Comparison of ENCODE assay signal across 8 cellular contexts in genomic region chr5:170434953-170435605, GRCh38. TPM values are rescaled to one million over a fixed set of nuclear protein-coding genes. Genes with fewer than 3 reads are reported as not detected.
DNase-seq lines count a peak whose midpoint lies in the region; ATAC-seq and TF ChIP-seq lines count a peak whose summit lies in the region.

No MANE protein-coding gene starts in this region.

- peaks cover 2% of the 10 kb centered on the region; the same call in 1 of the 2 replicates for H3K4me1 ChIP-seq in H9 (ENCODE audit: insufficient read depth, low read length)

- no peaks in the 10 kb centered on the region for H4K20me1 ChIP-seq in H9 (ENCODE audit: control insufficient read depth, insufficient read depth, insufficient read length)

- H3K27ac ChIP-seq in H9 (ENCODE audit: insufficient read length, low read depth, low read length) = no peak overlapping the region

- H3K27ac Mint-ChIP-seq in H9 (no peak overlapping the region), memory B cell (no peak overlapping the region)
- no peak overlapping the region for H3K27ac Mint-ChIP-seq in effector memory CD8-positive, alpha-beta T cell

- H3K4ac ChIP-seq in H9 (ENCODE audit: low read depth, low read length) = no peak overlapping the region

- H2BK20ac ChIP-seq in H9 (ENCODE audit: low read depth, low read length, poor library complexity, severe bottlenecking) = no peak overlapping the region

- H3K36me3 Mint-ChIP-seq in H9 (ENCODE audit: insufficient read depth in 1 of 3, low read depth in 3 of 3) (peaks cover 0 to 6% (median 0%) of the 10 kb centered on the region in 3 experiments; a peak in 2 of 7 replicates), memory B cell (no peaks in the 10 kb centered on the region)
- no peaks in the 10 kb centered on the region for H3K36me3 Mint-ChIP-seq in effector memory CD8-positive, alpha-beta T cell (ENCODE audit: insufficient read depth)

- H3K14ac ChIP-seq in H9 (ENCODE audit: insufficient read depth, low read length) = no peak overlapping the region

- no peak overlapping the region for H3T11ph ChIP-seq in H9 (ENCODE audit: low read length)

- no peak overlapping the region for H3K56ac ChIP-seq in H9 (ENCODE audit: insufficient read length, low read depth, low read length)

- H3K9me3 Mint-ChIP-seq in H9 (peaks cover 3 to 7% of the 10 kb centered on the region in 2 experiments; a peak in 3 of 5 replicates), memory B cell (no peaks in the 10 kb centered on the region)
- H3K9me3 Mint-ChIP-seq in effector memory CD8-positive, alpha-beta T cell = no peaks in the 10 kb centered on the region

- no peak overlapping the region for H4K91ac ChIP-seq in H9 (ENCODE audit: insufficient read length, low read depth, low read length)

- WGBS in H9 (ENCODE audit: extremely low coverage, insufficient read length, low lambda C conversion rate) = no CpG with 5 or more reads among the region's 16 CpGs

- H3K4me2 ChIP-seq in H9 (ENCODE audit: insufficient read depth, insufficient read length, low read length) = no peak overlapping the region

- no peak overlapping the region for H2BK5ac ChIP-seq in H9 (ENCODE audit: insufficient read length, low read length)

- H2BK15ac ChIP-seq in H9 (ENCODE audit: low read depth, low read length) = no peak overlapping the region

- H4K5ac ChIP-seq in H9 (ENCODE audit: insufficient read length, low read depth, low read length) = no peak overlapping the region

- H2AFZ ChIP-seq in H9 (ENCODE audit: low read length) = no peak overlapping the region

- H2AK5ac ChIP-seq in H9 (ENCODE audit: insufficient read length, low read length) = no peak overlapping the region

- H3K4me1 Mint-ChIP-seq in H9 (peaks cover 21 to 26% of the 10 kb centered on the region in 2 experiments), memory B cell (peaks cover 3% of the 10 kb centered on the region)
- H3K4me1 Mint-ChIP-seq in effector memory CD8-positive, alpha-beta T cell (ENCODE audit: low read depth in 2 of 2) = peaks cover 0 to 2% of the 10 kb centered on the region in 2 donors

- no peak overlapping the region for H2BK12ac ChIP-seq in H9 (ENCODE audit: insufficient read length, low read depth, low read length)

- no peak overlapping the region for H4K8ac ChIP-seq in H9 (replicated peaks; ENCODE audit: insufficient read length, low read depth, low read length)

- H3K79me1 ChIP-seq in H9 (ENCODE audit: insufficient read depth, low read depth, low read length, poor library complexity, severe bottlenecking) = no peaks in the 10 kb centered on the region

- H3K9ac ChIP-seq in H9 (ENCODE audit: extremely low read depth, insufficient read length, low read length) = no peak overlapping the region

- H3K9me3 ChIP-seq in H9 (ENCODE audit: control insufficient read depth, low read depth, low read length) = no peaks in the 10 kb centered on the region

- no peaks in the 10 kb centered on the region for H3K23me2 ChIP-seq in H9 (ENCODE audit: insufficient read length, low read depth, low read length, poor library complexity, severe bottlenecking)

- H3K79me2 ChIP-seq in H9 (ENCODE audit: insufficient read depth, low read length) = no peaks in the 10 kb centered on the region

- peaks cover 2% of the 10 kb centered on the region for H3K27me3 Mint-ChIP-seq in H9 (ENCODE audit: low read depth)
- peaks cover 14 to 48% of the 10 kb centered on the region in 2 donors for H3K27me3 Mint-ChIP-seq in effector memory CD8-positive, alpha-beta T cell
- peaks cover 12% of the 10 kb centered on the region for H3K27me3 Mint-ChIP-seq in memory B cell

- no peak overlapping the region for H3K18ac ChIP-seq in H9 (ENCODE audit: insufficient read length, low read depth, low read length)

- DNase-seq in H9 (peak; percentile 82), NCI-H2171 (lab: John Stamatoyannopoulos, UW) (peak; percentile 3), memory B cell (ENCODE audit: low spot score in 2 of 2) (peak; percentile 37 to 46), NCI-H1048 (lab: John Stamatoyannopoulos, UW) (no peak)
- DNase-seq in activated CD4-positive, alpha-beta T cell treated with anti-CD3 and anti-CD28 coated beads, Interleukin-2, amount 50 U/mL, for 4 hours = peak; percentile 24 to 41
- DNase-seq in effector memory CD8-positive, alpha-beta T cell = peak; percentile 32 to 50 (median 42)
- peak; percentile 16 to 34 for DNase-seq in stimulated activated CD8-positive, alpha-beta memory T cell treated with anti-CD3 and anti-CD28 coated beads, Interleukin-2, amount 100 ng/mL, for 1 hour (ENCODE audit: low read depth in 2 of 2)

- TF ChIP-seq CTCF in GM12801 (IDR thresholded peaks at IDR 0.05; ENCODE audit: extremely low read depth, insufficient read length) (peak; percentile 53), H9 (conservative IDR thresholded peaks at IDR 0.05) (peak; percentile 98)

- peak; percentile 73 for ATAC-seq in effector memory CD8-positive, alpha-beta T cell (replicated peaks)
- ATAC-seq in memory B cell (ENCODE audit: low read depth) = peak; percentile 53

- no peaks in the 10 kb centered on the region for H3K27me3 ChIP-seq in H9 (ENCODE audit: insufficient read depth, low read length)

- H2BK120ac ChIP-seq in H9 (ENCODE audit: low read depth, low read length, poor library complexity, severe bottlenecking) = no peak overlapping the region

- H3K4me3 Mint-ChIP-seq in H9 (no peak overlapping the region), memory B cell (no peak overlapping the region)
- no peak overlapping the region for H3K4me3 Mint-ChIP-seq in effector memory CD8-positive, alpha-beta T cell

- H3K23ac ChIP-seq in H9 (ENCODE audit: insufficient read length, low read depth, low read length) = no peak overlapping the region

RNA-seq across cellular contexts. Expression of gene KCNMB1, which starts 45.9 kb away (rescaled TPM):
- 0.22 and 0.28 TPM in 2 replicates for total RNA-seq in H9 (2021)
